Comparison of ENCODE assay signal across 13 cellular contexts in the genomic region with DNA sequence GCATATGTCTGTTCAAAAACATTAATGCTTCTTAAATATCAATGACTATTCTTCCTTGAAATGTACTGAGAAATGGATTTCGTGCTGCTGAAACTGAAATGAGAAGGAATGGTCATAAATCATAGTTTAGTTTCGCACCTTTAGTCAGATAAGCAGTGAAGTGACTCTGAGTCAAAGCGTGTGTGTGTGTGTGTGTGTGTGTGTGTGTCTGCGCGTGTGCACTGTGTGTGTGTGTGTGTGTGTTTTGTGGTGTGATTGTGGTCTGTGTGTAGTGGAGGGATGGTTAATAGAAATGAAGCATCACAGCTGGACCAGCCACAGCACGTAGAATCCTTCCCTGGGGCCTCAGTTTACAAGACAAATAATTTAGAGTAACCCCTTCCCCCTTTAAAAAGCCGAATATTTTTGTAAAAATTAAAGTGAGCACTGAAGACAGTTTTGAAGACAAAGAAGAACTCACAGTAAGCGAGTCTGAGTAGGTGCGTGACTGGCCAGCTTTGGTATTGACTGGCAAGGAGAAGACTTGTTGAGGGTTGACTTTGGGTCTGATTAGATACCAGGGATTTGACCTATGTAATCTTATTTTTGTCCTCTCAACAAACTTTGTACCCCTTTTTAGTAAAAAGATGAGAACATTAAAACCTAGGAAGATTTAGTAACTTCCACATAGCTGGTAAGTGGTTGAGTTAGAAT. TPM values are rescaled to one million over a fixed set of nuclear protein-coding genes. Genes with fewer than 3 reads are reported as not detected.
DNase-seq lines count a peak whose midpoint lies in the region; ATAC-seq, FAIRE-seq and TF ChIP-seq lines count a peak whose summit lies in the region.
"Had no signal": no experiment of that assay in that cellular context is flagged by ENCODE, and none has a peak within 500 bp of the region (broad histone marks: within the 10 kb centered on the region; RNA-seq: fewer than 3 reads in every experiment).

No MANE protein-coding gene starts in this region.

- FAIRE-seq in A549 (lab: Jason Lieb, UNC), result no peak

- POLR2A ChIA-PET in A549 (lab: Yijun Ruan, JAX), result interaction anchor here (0.8 to 1.4 kb wide), 3 partner anchors 12 to 23 kb away, joined by 3 to 6 read pairs (median 3); no protein-coding TSS in a partner anchor

- 40% methylated on average over 9 of the region's 9 CpGs for whole genome bisulfite sequencing in A549 (ENCODE audit: missing lambda C conversion rate)

- TF ChIP-seq CTCF in A549 (IDR thresholded peaks at IDR 0.05), result no peak
- no peak for TF ChIP-seq CTCF in mesothelial cell of epicardium (IDR thresholded peaks at IDR 0.05; ENCODE audit: unreplicated experiment)

- TF ChIP-seq EP300 in A549 (IDR thresholded peaks at IDR 0.05), result no peak

- ATAC-seq in A549, result peak in 1 of 2 experiments; percentile 21; a peak in 3 of 6 replicates
- no peak for ATAC-seq in activated CD8-positive, alpha-beta memory T cell treated with anti-CD3 and anti-CD28 coated beads, Interleukin-2, amount 10 ng/mL, durations not matched to agents 7 days and 5 days
- no peak for ATAC-seq in HG02981 (IDR thresholded peaks at IDR 0.05; ENCODE audit: unreplicated experiment)
- no peak for ATAC-seq in GM18873 (IDR thresholded peaks at IDR 0.05; ENCODE audit: low FRiP score, unreplicated experiment)

- no peaks in the 10 kb centered on the region for H3K9me3 Mint-ChIP-seq in mesothelial cell of epicardium
- no peaks in the 10 kb centered on the region for H3K9me3 Mint-ChIP-seq in activated CD8-positive, alpha-beta memory T cell treated with anti-CD3 and anti-CD28 coated beads, Interleukin-2, amount 10 ng/mL, durations not matched to agents 7 days and 5 days (ENCODE audit: low read depth)
- H3K9me3 Mint-ChIP-seq: nephron progenitor cell had no signal

- peaks cover 99% of the 10 kb centered on the region for H3K4me1 ChIP-seq in A549
- H3K4me1 ChIP-seq: spleen had no signal

- peak overlapping the region; percentile 97 for H3K27ac Mint-ChIP-seq in mesothelial cell of epicardium
- H3K27ac Mint-ChIP-seq in activated CD8-positive, alpha-beta memory T cell treated with anti-CD3 and anti-CD28 coated beads, Interleukin-2, amount 10 ng/mL, durations not matched to agents 7 days and 5 days, result no peak overlapping the region

- 0 out of 3 replicates have a peak overlapping the region, but pooled peaks have one; percentile 4 for H3K4me3 ChIP-seq in A549
- H3K4me3 ChIP-seq: spleen, uterus had no signal

- H3K4me2 ChIP-seq in A549, result peak overlapping the region; percentile 80

- no peaks in the 10 kb centered on the region for H3K27me3 Mint-ChIP-seq in mesothelial cell of epicardium (ENCODE audit: low read depth)
- peaks cover 10% of the 10 kb centered on the region for H3K27me3 Mint-ChIP-seq in activated CD8-positive, alpha-beta memory T cell treated with anti-CD3 and anti-CD28 coated beads, Interleukin-2, amount 10 ng/mL, durations not matched to agents 7 days and 5 days

- H3K9me3 ChIP-seq in A549, result no peaks in the 10 kb centered on the region
- H3K9me3 ChIP-seq: spleen, uterus had no signal

- H3K4me3 Mint-ChIP-seq in mesothelial cell of epicardium, result no peak overlapping the region
- no peak overlapping the region for H3K4me3 Mint-ChIP-seq in activated CD8-positive, alpha-beta memory T cell treated with anti-CD3 and anti-CD28 coated beads, Interleukin-2, amount 10 ng/mL, durations not matched to agents 7 days and 5 days
- H3K4me3 Mint-ChIP-seq: nephron progenitor cell had no signal

- TF ChIP-seq POLR2A in A549 (IDR thresholded peaks at IDR 0.05; ENCODE audit: low read length), result no peak

- no peaks in the 10 kb centered on the region for H3K36me3 Mint-ChIP-seq in mesothelial cell of epicardium
- H3K36me3 Mint-ChIP-seq in activated CD8-positive, alpha-beta memory T cell treated with anti-CD3 and anti-CD28 coated beads, Interleukin-2, amount 10 ng/mL, durations not matched to agents 7 days and 5 days, result no peaks in the 10 kb centered on the region

- peaks cover 81% of the 10 kb centered on the region for H3K4me1 Mint-ChIP-seq in mesothelial cell of epicardium
- H3K4me1 Mint-ChIP-seq in activated CD8-positive, alpha-beta memory T cell treated with anti-CD3 and anti-CD28 coated beads, Interleukin-2, amount 10 ng/mL, durations not matched to agents 7 days and 5 days, result no peaks in the 10 kb centered on the region

- DNase-seq in A549 (ENCODE audit: low read depth in 1 of 2, low spot score in 1 of 2), result peak in 1 of 2 experiments; percentile 57
- DNase-seq in M059J (ENCODE audit: low read depth), result peak; percentile 66
- no peak for DNase-seq in caudate nucleus (lab: John Stamatoyannopoulos, UW)
- DNase-seq in mesothelial cell of epicardium (ENCODE audit: low spot score in 2 of 2, unreplicated experiment in 2 of 2), result no peak
- no peak for DNase-seq in activated CD8-positive, alpha-beta memory T cell treated with anti-CD3 and anti-CD28 coated beads, Interleukin-2, amount 10 ng/mL, durations not matched to agents 7 days and 5 days
- DNase-seq in NCI-H1417 (lab: John Stamatoyannopoulos, UW), result no peak
- DNase-seq: activated CD4-positive, alpha-beta T cell treated with anti-CD3 and anti-CD28 coated beads, Interleukin-2, amount 50 U/mL, for 1 hour; erythroblast; nephron progenitor cell; spleen; uterus had no signal

- CTCF ChIA-PET in A549 (lab: Yijun Ruan, JAX), result interaction anchor here (1.1 to 3.3 kb wide), 5 partner anchors 18 to 220 kb away, joined by 3 to 24 read pairs (median 6); no protein-coding TSS in a partner anchor
- CTCF ChIA-PET in activated CD8-positive, alpha-beta memory T cell treated with anti-CD3 and anti-CD28 coated beads, Interleukin-2, amount 10 ng/mL, durations not matched to agents 7 days and 5 days (lab: Charles Lee), result no interaction called here

- peak overlapping the region; percentile 75 to 84 for H3K27ac ChIP-seq in A549
- H3K27ac ChIP-seq in caudate nucleus (ENCODE audit: low read depth, low read length), result peak overlapping the region; percentile 84
- H3K27ac ChIP-seq: spleen had no signal

- TF ChIP-seq RAD21 in A549 (conservative IDR thresholded peaks at IDR 0.05 in 1 of 2, IDR thresholded peaks at IDR 0.05 in 1 of 2), result no peak

TF ChIP-seq in A549, 52 proteins besides CTCF, POLR2A, EP300 and RAD21:
- no peak for TF ChIP-seq JUN (IDR thresholded peaks at IDR 0.05)
- no peak for TF ChIP-seq KDM5A (IDR thresholded peaks at IDR 0.05)
- no peak for TF ChIP-seq JUNB (IDR thresholded peaks at IDR 0.05)
- no peak for TF ChIP-seq SREBF2 (IDR thresholded peaks at IDR 0.05)
- no peak for TF ChIP-seq HDAC2 (IDR thresholded peaks at IDR 0.05)
- TF ChIP-seq FOXS1 (CRISPR knock-in tag; IDR thresholded peaks at IDR 0.05), result no peak
- no peak for TF ChIP-seq SMC3 (IDR thresholded peaks at IDR 0.05)
- TF ChIP-seq ZFP36 (IDR thresholded peaks at IDR 0.05; ENCODE audit: borderline replicate concordance, partially characterized antibody), result no peak
- TF ChIP-seq CHD2 (IDR thresholded peaks at IDR 0.05; ENCODE audit: low read length, partially characterized antibody), result no peak
- no peak for TF ChIP-seq MAZ (IDR thresholded peaks at IDR 0.05; ENCODE audit: borderline replicate concordance, low read depth, low read length)
- TF ChIP-seq MAFK (IDR thresholded peaks at IDR 0.05; ENCODE audit: partially characterized antibody), result no peak
- TF ChIP-seq, protein P1, sequence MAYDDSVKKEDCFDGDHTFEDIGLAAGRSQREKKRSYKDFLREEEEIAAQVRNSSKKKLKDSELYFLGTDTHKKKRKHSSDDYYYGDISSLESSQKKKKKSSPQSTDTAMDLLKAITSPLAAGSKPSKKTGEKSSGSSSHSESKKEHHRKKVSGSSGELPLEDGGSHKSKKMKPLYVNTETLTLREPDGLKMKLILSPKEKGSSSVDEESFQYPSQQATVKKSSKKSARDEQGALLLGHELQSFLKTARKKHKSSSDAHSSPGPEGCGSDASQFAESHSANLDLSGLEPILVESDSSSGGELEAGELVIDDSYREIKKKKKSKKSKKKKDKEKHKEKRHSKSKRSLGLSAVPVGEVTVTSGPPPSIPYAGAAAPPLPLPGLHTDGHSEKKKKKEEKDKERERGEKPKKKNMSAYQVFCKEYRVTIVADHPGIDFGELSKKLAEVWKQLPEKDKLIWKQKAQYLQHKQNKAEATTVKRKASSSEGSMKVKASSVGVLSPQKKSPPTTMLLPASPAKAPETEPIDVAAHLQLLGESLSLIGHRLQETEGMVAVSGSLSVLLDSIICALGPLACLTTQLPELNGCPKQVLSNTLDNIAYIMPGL (CRISPR knock-in tag; IDR thresholded peaks at IDR 0.05; ENCODE audit: borderline replicate concordance), result no peak
- TF ChIP-seq HOXB5 (CRISPR knock-in tag; IDR thresholded peaks at IDR 0.05), result no peak
- no peak for TF ChIP-seq PHF8 (IDR thresholded peaks at IDR 0.05; ENCODE audit: borderline replicate concordance, low read depth)
- no peak for TF ChIP-seq CHD4 (IDR thresholded peaks at IDR 0.05; ENCODE audit: borderline replicate concordance)
- TF ChIP-seq CBX8 (IDR thresholded peaks at IDR 0.05), result no peak
- TF ChIP-seq EHF (CRISPR knock-in tag; IDR thresholded peaks at IDR 0.05), result no peak
- TF ChIP-seq RFX5 (IDR thresholded peaks at IDR 0.05), result no peak
- no peak for TF ChIP-seq ESRRA (IDR thresholded peaks at IDR 0.05; ENCODE audit: borderline replicate concordance, low read length)

RNA-seq across cellular contexts. Expression of a gene that starts 53.0 kb away (rescaled TPM):
- polyA plus RNA-seq in A549 (2011; rRNA removed), result 2.7 and 3.5 TPM in 2 replicates
- polyA plus RNA-seq in A549 (2012; cell fraction: cytosol; rRNA removed), result 0.13 and 0.15 TPM in 2 replicates
- 1.3 TPM in 2 replicates for polyA plus RNA-seq in A549 (2012; cell fraction: nucleus; rRNA removed)
- 2.0 to 3.6 TPM (median 2.6 TPM) in 3 replicates for polyA plus RNA-seq in A549 (2017; fragmentation: RNase III; extraction: RNeasy Plus Mini Kit Qiagen cat#74134 plus additional on column Dnase treatment)
- 5.2 and 7.1 TPM in 2 replicates for polyA minus RNA-seq in A549 (2011; rRNA and poly(A)+ RNA removed)
- total RNA-seq in M059J (2014; rRNA removed; shearing (Covaris generic)), result 0.49 and 0.89 TPM in 2 replicates
- total RNA-seq in mesothelial cell of epicardium, result 9.2 to 10.6 TPM (median 9.8 TPM) in 3 replicates
- total RNA-seq in activated CD8-positive, alpha-beta memory T cell treated with anti-CD3 and anti-CD28 coated beads, Interleukin-2, amount 10 ng/mL, durations not matched to agents 7 days and 5 days, result under 1 TPM; 0.23 to 0.41 TPM
